ENCODE assay signal across 2 cellular contexts in the genomic region with DNA sequence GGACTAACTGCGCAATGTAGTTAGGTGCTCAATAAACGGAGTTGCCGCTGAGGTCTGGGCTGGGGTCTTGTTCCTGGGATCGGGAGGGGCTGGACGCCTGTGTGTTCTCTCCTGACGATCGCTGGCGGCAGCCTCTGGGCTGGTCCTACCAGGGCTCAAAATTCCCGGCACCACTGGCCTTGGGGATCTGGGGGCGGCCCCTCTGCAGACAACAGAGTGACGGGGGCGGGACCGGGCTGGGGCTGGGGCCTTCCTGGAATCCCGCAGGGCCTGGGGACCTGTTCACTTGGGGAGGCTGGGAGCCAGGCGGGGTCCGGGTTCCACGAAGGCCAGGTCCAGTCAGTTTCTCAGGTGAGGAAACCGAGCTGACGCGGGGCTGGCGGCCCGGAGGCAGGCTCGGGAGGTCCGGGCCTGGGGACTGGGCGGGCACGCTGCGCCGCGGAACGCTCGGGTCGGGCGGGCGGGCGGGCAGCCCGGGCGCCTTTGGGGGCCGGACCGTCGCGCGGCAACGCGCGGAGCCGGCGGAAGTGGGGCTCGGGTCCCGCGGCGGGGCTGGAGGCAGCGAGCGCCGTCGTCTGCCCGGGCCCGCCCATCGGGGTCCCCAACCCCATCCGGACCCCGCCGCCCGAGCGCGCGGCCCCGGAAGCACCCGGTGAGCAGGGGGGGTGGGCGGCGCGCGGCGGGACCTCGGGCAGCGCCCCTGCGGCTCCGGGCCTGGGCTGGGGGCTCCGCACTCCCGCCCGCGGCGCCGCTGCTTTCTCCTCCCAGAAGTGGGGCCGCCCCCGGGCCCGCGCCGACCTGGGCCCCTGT.
TF ChIP-seq lines count a peak whose summit lies in the region.

Gene PIGQ (plus strand): TSS at position 524 of the 810 bp plus-strand sequence. CDS start 4,107 bp downstream, outside the sequence.

TF ChIP-seq in A549, 52 proteins besides CTCF, POLR2A, EP300 and RAD21:
- TF ChIP-seq HOXA7 (CRISPR knock-in tag; IDR thresholded peaks at IDR 0.05) (no peak), MAFK (IDR thresholded peaks at IDR 0.05; ENCODE audit: partially characterized antibody) (no peak), JUN (IDR thresholded peaks at IDR 0.05) (peak; percentile 43 to 88; a peak in 3 of 5 replicates), E2F6 (IDR thresholded peaks at IDR 0.05; ENCODE audit: borderline replicate concordance, low read depth) (peak; percentile 32; the same call in 1 of the 2 replicates), MAZ (IDR thresholded peaks at IDR 0.05; ENCODE audit: borderline replicate concordance, low read depth, low read length) (0 out of 2 replicates have a peak, but pooled peaks have one; percentile 26), PHF8 (IDR thresholded peaks at IDR 0.05; ENCODE audit: borderline replicate concordance, low read depth) (no peak), GATA3 (IDR thresholded peaks at IDR 0.05; ENCODE audit: borderline replicate concordance) (no peak), HDAC2 (IDR thresholded peaks at IDR 0.05) (no peak), FOSB (CRISPR knock-in tag; IDR thresholded peaks at IDR 0.05) (no peak)
- TF ChIP-seq, protein P1, sequence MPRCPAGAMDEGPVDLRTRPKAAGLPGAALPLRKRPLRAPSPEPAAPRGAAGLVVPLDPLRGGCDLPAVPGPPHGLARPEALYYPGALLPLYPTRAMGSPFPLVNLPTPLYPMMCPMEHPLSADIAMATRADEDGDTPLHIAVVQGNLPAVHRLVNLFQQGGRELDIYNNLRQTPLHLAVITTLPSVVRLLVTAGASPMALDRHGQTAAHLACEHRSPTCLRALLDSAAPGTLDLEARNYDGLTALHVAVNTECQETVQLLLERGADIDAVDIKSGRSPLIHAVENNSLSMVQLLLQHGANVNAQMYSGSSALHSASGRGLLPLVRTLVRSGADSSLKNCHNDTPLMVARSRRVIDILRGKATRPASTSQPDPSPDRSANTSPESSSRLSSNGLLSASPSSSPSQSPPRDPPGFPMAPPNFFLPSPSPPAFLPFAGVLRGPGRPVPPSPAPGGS (IDR thresholded peaks at IDR 0.05), result peak; percentile 81; the same call in 1 of the 3 replicates
- TF ChIP-seq, protein P2, sequence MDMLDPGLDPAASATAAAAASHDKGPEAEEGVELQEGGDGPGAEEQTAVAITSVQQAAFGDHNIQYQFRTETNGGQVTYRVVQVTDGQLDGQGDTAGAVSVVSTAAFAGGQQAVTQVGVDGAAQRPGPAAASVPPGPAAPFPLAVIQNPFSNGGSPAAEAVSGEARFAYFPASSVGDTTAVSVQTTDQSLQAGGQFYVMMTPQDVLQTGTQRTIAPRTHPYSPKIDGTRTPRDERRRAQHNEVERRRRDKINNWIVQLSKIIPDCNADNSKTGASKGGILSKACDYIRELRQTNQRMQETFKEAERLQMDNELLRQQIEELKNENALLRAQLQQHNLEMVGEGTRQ (IDR thresholded peaks at IDR 0.05), result no peak
- TF ChIP-seq, protein P3, sequence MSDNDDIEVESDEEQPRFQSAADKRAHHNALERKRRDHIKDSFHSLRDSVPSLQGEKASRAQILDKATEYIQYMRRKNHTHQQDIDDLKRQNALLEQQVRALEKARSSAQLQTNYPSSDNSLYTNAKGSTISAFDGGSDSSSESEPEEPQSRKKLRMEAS (IDR thresholded peaks at IDR 0.05), result no peak

TF ChIP-seq in IMR-90, 13 proteins besides CTCF, POLR2A, EP300 and RAD21:
- no peak for TF ChIP-seq CHD1 (IDR thresholded peaks at IDR 0.05; ENCODE audit: low read depth, low read length)
- no peak for TF ChIP-seq CEBPB (IDR thresholded peaks at IDR 0.05; ENCODE audit: low read depth, low read length)
- TF ChIP-seq NFE2L2 (IDR thresholded peaks at IDR 0.05; ENCODE audit: low read depth, low read length), result no peak
- no peak for TF ChIP-seq MAFK (IDR thresholded peaks at IDR 0.05; ENCODE audit: low read depth, low read length)
- no peak for TF ChIP-seq FOS (IDR thresholded peaks at IDR 0.05; ENCODE audit: low read depth, low read length)
- no peak for TF ChIP-seq MXI1 (IDR thresholded peaks at IDR 0.05; ENCODE audit: borderline replicate concordance, low read depth, low read length)
- TF ChIP-seq, protein P2 (IDR thresholded peaks at IDR 0.05; ENCODE audit: low read depth, low read length), result no peak
- TF ChIP-seq SMC3 (IDR thresholded peaks at IDR 0.05; ENCODE audit: low read depth, low read length), result no peak
- TF ChIP-seq RCOR1 (IDR thresholded peaks at IDR 0.05; ENCODE audit: insufficient replicate concordance, low read length), result no peak
- no peak for TF ChIP-seq BHLHE40 (IDR thresholded peaks at IDR 0.05; ENCODE audit: low read depth, low read length)
- TF ChIP-seq MAZ (IDR thresholded peaks at IDR 0.05; ENCODE audit: borderline replicate concordance, low read depth, low read length), result no peak
- no peak for TF ChIP-seq RFX5 (IDR thresholded peaks at IDR 0.05; ENCODE audit: low read depth, low read length)
- TF ChIP-seq, protein P4, sequence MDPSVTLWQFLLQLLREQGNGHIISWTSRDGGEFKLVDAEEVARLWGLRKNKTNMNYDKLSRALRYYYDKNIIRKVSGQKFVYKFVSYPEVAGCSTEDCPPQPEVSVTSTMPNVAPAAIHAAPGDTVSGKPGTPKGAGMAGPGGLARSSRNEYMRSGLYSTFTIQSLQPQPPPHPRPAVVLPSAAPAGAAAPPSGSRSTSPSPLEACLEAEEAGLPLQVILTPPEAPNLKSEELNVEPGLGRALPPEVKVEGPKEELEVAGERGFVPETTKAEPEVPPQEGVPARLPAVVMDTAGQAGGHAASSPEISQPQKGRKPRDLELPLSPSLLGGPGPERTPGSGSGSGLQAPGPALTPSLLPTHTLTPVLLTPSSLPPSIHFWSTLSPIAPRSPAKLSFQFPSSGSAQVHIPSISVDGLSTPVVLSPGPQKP (IDR thresholded peaks at IDR 0.05; ENCODE audit: borderline replicate concordance, low read depth, low read length), result no peak
